8 cellular contexts compared by ENCODE assay signal in the genomic region with DNA sequence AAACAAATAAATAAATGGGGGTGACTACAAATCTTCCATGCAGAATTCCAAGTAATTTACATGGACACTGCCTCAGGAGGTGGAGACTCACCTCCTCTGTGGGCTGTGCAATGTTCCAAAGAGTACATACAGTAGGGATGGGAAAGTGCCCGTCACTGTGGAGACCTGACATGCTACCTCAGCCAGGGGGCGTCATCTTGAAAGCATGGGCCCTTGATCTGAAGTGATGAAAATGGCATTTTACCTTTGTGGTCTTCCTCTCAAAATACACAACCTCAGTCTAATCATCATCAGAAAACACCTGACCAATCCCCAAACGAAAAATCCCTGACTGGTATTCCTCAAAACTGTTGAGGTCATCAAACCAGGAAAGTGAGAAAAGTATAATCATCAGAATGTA. TPM values are rescaled to one million over a fixed set of nuclear protein-coding genes. Genes with fewer than 3 reads are reported as not detected.
A peak's percentile ranks its signal among the peaks of the same experiment; 100 is the strongest.
DNase-seq lines count a peak whose midpoint lies in the region; ATAC-seq and TF ChIP-seq lines count a peak whose summit lies in the region.

No MANE protein-coding gene starts in this region.

- H3K27me3 Mint-ChIP-seq in progenitor cell of endocrine pancreas, result no peaks in the 10 kb centered on the region

- TF ChIP-seq CTCF in heart left ventricle (IDR thresholded peaks at IDR 0.05), result peak in 8 of 12 donors; percentile 9 to 44 (median 19)
- peak; percentile 39 for TF ChIP-seq CTCF in progenitor cell of endocrine pancreas (IDR thresholded peaks at IDR 0.05; ENCODE audit: unreplicated experiment)
- TF ChIP-seq CTCF in suprapubic skin (IDR thresholded peaks at IDR 0.05), result no peak

- DNase-seq in heart left ventricle (no peak), Right ventricle myocardium inferior (ENCODE audit: missing footprints) (no peak), NCI-H748 treated with DMSO at 0.1 percent for 48 hours (lab: John Stamatoyannopoulos, UW) (peak; percentile 5), cerebellar cortex (ENCODE audit: low spot score) (peak; percentile 64), progenitor cell of endocrine pancreas (ENCODE audit: low spot score, unreplicated experiment) (no peak), caudate nucleus (lab: John Stamatoyannopoulos, UW) (no peak), mucosa of gallbladder (ENCODE audit: low spot score) (no peak), suprapubic skin (ENCODE audit: low spot score in 2 of 2) (no peak)

- H3K36me3 ChIP-seq in heart left ventricle (peaks cover 0 to 24% (median 15%) of the 10 kb centered on the region in 9 donors), suprapubic skin (peaks cover 3% of the 10 kb centered on the region)

- H3K9me3 ChIP-seq in heart left ventricle (no peaks in the 10 kb centered on the region), suprapubic skin (no peaks in the 10 kb centered on the region)

- peaks cover 8% of the 10 kb centered on the region for H3K36me3 Mint-ChIP-seq in progenitor cell of endocrine pancreas (ENCODE audit: insufficient read depth)

- no peak overlapping the region for H3K27ac Mint-ChIP-seq in progenitor cell of endocrine pancreas

- H3K4me3 Mint-ChIP-seq in progenitor cell of endocrine pancreas (ENCODE audit: low read depth), result no peak overlapping the region

- H3K4me3 ChIP-seq in heart left ventricle, result no peak overlapping the region
- no peak overlapping the region for H3K4me3 ChIP-seq in suprapubic skin

- H3K27ac ChIP-seq in heart left ventricle, result no peak overlapping the region
- no peak overlapping the region for H3K27ac ChIP-seq in caudate nucleus (ENCODE audit: low read depth, low read length)
- H3K27ac ChIP-seq in suprapubic skin, result no peak overlapping the region

- WGBS in heart left ventricle, 4 donors, result 33 to 41% (median 39%) methylated on average over 3 of the region's 3 CpGs
- WGBS in suprapubic skin, result 44% methylated on average over 3 of the region's 3 CpGs

- TF ChIP-seq POLR2A in heart left ventricle (IDR thresholded peaks at IDR 0.05) (no peak), suprapubic skin (IDR thresholded peaks at IDR 0.05) (no peak)

- intact Hi-C loops in heart left ventricle (cut with DNase I) (no loop called here), Right ventricle myocardium inferior (cut with DNase I) (no loop called here)

- H3K4me1 ChIP-seq in heart left ventricle (peaks cover 0 to 18% (median 0%) of the 10 kb centered on the region in 12 donors), suprapubic skin (peaks cover 3% of the 10 kb centered on the region)

- H3K9me3 Mint-ChIP-seq in progenitor cell of endocrine pancreas (ENCODE audit: low read depth), result no peaks in the 10 kb centered on the region

- ATAC-seq in heart left ventricle (peak in 2 of 4 donors; percentile 24 to 39), Right ventricle myocardium inferior (no peak)

- no peaks in the 10 kb centered on the region for H3K27me3 ChIP-seq in heart left ventricle
- H3K27me3 ChIP-seq in suprapubic skin, result no peaks in the 10 kb centered on the region

- H3K4me1 Mint-ChIP-seq in progenitor cell of endocrine pancreas (ENCODE audit: low read depth), result peaks cover 4% of the 10 kb centered on the region

- no peak for TF ChIP-seq EP300 in suprapubic skin (IDR thresholded peaks at IDR 0.05)

RNA-seq across cellular contexts. Expression of gene ANAPC7, which starts 48.4 kb away (rescaled TPM):
- total RNA-seq in heart left ventricle (10 to 100 TPM; 26.5 to 41.3 (median 33.0) TPM), Right ventricle myocardium inferior (34.4 TPM), progenitor cell of endocrine pancreas (86.2 and 91.8 TPM in 2 replicates), mucosa of gallbladder (43.0 TPM), suprapubic skin (10 to 100 TPM; 39.6 to 56.6 (median 45.6) TPM)
- 10 to 100 TPM; 35.4 to 36.7 TPM for polyA plus RNA-seq in heart left ventricle

Comparison
In these comparisons a context has a peak if more than half of its experiments do, and no peak if none do; other contexts are left out.
1. DNase-seq: peak in NCI-H748 treated with DMSO at 0.1 percent for 48 hours (single experiment) and cerebellar cortex (single experiment); none in heart left ventricle (0 of 5), Right ventricle myocardium inferior (single experiment), progenitor cell of endocrine pancreas (single experiment), caudate nucleus (0 of 61), mucosa of gallbladder (single experiment) and suprapubic skin (0 of 2).
2. CTCF ChIP-seq: peak in heart left ventricle (8 of 12) and progenitor cell of endocrine pancreas (single experiment); none in suprapubic skin (0 of 2).